ENCODE assay signal across 37 cellular contexts in genomic region chr6:166223091-166223490, GRCh38. TPM values are rescaled to one million over a fixed set of nuclear protein-coding genes. Genes with fewer than 3 reads are reported as not detected.
"Had no signal": no experiment of that assay in that cellular context is flagged by ENCODE, and none has a peak within 500 bp of the region (broad histone marks: within the 10 kb centered on the region; RNA-seq: fewer than 3 reads in every experiment).

No MANE protein-coding gene starts in this region.

- ATAC-seq: activated CD8-positive, alpha-beta T cell treated with anti-CD3 and anti-CD28 coated beads for 36 hours; body of pancreas; heart right ventricle; natural killer cell; right lobe of liver; stimulated activated effector memory CD8-positive, alpha-beta T cell treated with anti-CD3 and anti-CD28 coated beads, Interleukin-12 subunit alpha, Interleukin-12 subunit beta, amount 100 ng/mL, for 72 hours; WTC11 had no signal

- H3K9me3 Mint-ChIP-seq: activated CD8-positive, alpha-beta T cell treated with anti-CD3 and anti-CD28 coated beads for 36 hours; natural killer cell; stimulated activated effector memory CD8-positive, alpha-beta T cell treated with anti-CD3 and anti-CD28 coated beads, Interleukin-12 subunit alpha, Interleukin-12 subunit beta, amount 100 ng/mL, for 72 hours; T-helper 2 cell treated with Interferon-gamma antibody and Interleukin-4, amounts not matched to agents 5 μg/mL and 100 μg/mL, for 36 hours; WTC11 had no signal

- H3K36me3 Mint-ChIP-seq: activated naive CD8-positive, alpha-beta T cell; natural killer cell; stimulated activated effector memory CD8-positive, alpha-beta T cell treated with anti-CD3 and anti-CD28 coated beads, Interleukin-12 subunit alpha, Interleukin-12 subunit beta, amount 100 ng/mL, for 72 hours; WTC11 had no signal

- H3K36me3 ChIP-seq: adrenal gland, colonic mucosa, esophagus squamous epithelium, heart right ventricle, left ventricle myocardium inferior, right lobe of liver, stomach, suprapubic skin, tibial nerve had no signal

- H3K4me3 Mint-ChIP-seq: activated CD8-positive, alpha-beta T cell treated with anti-CD3 and anti-CD28 coated beads for 36 hours; activated naive CD8-positive, alpha-beta T cell; natural killer cell; stimulated activated effector memory CD8-positive, alpha-beta T cell treated with anti-CD3 and anti-CD28 coated beads, Interleukin-12 subunit alpha, Interleukin-12 subunit beta, amount 100 ng/mL, for 72 hours; WTC11 had no signal

- H3K27me3 ChIP-seq: body of pancreas, right lobe of liver had no signal

- DNase-seq: activated CD4-positive, alpha-beta T cell treated with anti-CD3 and anti-CD28 coated beads, Interleukin-2, amount 50 U/mL, for 1 hour; activated CD8-positive, alpha-beta T cell treated with anti-CD3 and anti-CD28 coated beads for 36 hours; activated naive CD4-positive, alpha-beta T cell; activated T-cell treated with anti-CD3 and anti-CD28 coated beads, Interleukin-2, amount 50 U/mL, for 48 hours; adrenal gland; aorta; body of pancreas; cerebellar nuclear complex; colonic mucosa; effector CD8-positive, alpha-beta T cell; esophagus squamous epithelium; foreskin melanocyte; heart right ventricle; left ventricle myocardium inferior; mesendoderm; natural killer cell; right lobe of liver; stimulated activated CD4-positive, alpha-beta T cell treated with anti-CD3 and anti-CD28 coated beads, Interleukin-12 subunit alpha, Interleukin-12 subunit beta, amount 100 ng/mL, for 4 hours; stimulated activated CD4-positive, alpha-beta T cell treated with anti-CD3 and anti-CD28 coated beads, Interleukin-4, amount 100 ng/mL, for 24 hours; stomach; T-helper 1 cell had no signal

- H3K9me3 ChIP-seq: adrenal gland, body of pancreas, colonic mucosa, esophagus squamous epithelium, heart right ventricle, left ventricle myocardium inferior, right lobe of liver, stomach, suprapubic skin, tibial nerve had no signal

- H3K4me3 ChIP-seq: adrenal gland, body of pancreas, colonic mucosa, esophagus squamous epithelium, heart right ventricle, left ventricle myocardium inferior, lung, right lobe of liver, stomach, suprapubic skin, tibial nerve had no signal

- H3K27me3 Mint-ChIP-seq: activated naive CD8-positive, alpha-beta T cell had no signal

- H3K27ac Mint-ChIP-seq: activated CD8-positive, alpha-beta T cell treated with anti-CD3 and anti-CD28 coated beads for 36 hours; activated naive CD8-positive, alpha-beta T cell; natural killer cell; stimulated activated effector memory CD8-positive, alpha-beta T cell treated with anti-CD3 and anti-CD28 coated beads, Interleukin-12 subunit alpha, Interleukin-12 subunit beta, amount 100 ng/mL, for 72 hours; T-helper 2 cell treated with Interferon-gamma antibody and Interleukin-4, amounts not matched to agents 5 μg/mL and 100 μg/mL, for 36 hours; WTC11 had no signal

- H3K27ac ChIP-seq: adrenal gland, body of pancreas, colonic mucosa, epithelial cell of prostate, esophagus squamous epithelium, heart right ventricle, left ventricle myocardium inferior, right lobe of liver, stomach, suprapubic skin, tibial nerve had no signal

- H3K4me1 ChIP-seq: adrenal gland, body of pancreas, colonic mucosa, esophagus squamous epithelium, heart right ventricle, left ventricle myocardium inferior, right lobe of liver, stomach, suprapubic skin, tibial nerve had no signal

RNA-seq across cellular contexts. Expression of gene TBXT, which starts 55.4 kb away (rescaled TPM):
- total RNA-seq: activated CD8-positive, alpha-beta T cell treated with anti-CD3 and anti-CD28 coated beads for 36 hours; adrenal gland; aorta; body of pancreas; colonic mucosa; dermis microvascular lymphatic vessel endothelial cell; esophagus squamous epithelium; glomerular endothelial cell; heart right ventricle; left ventricle myocardium inferior; lung; mononuclear cell; natural killer cell; omental fat pad; posterior vena cava; renal cortical epithelial cell; right lobe of liver; skeletal muscle tissue; stomach; suprapubic skin; tibial nerve; ureter had no signal
- polyA plus RNA-seq: adrenal gland, aorta, heart right ventricle, lung, stomach had no signal
